1 cellular context compared by ENCODE assay signal in genomic region chr12:45611495-45611894, GRCh38.
TF ChIP-seq lines count a peak whose summit lies in the region.

No MANE protein-coding gene starts in this region.

TF ChIP-seq in GM12878, 131 proteins besides CTCF, POLR2A, EP300 and RAD21 (continued from another document):
- TF ChIP-seq USF2 (IDR thresholded peaks at IDR 0.05; ENCODE audit: borderline replicate concordance, low read depth, low read length): no peak
- no peak for TF ChIP-seq ZNF217 (IDR thresholded peaks at IDR 0.05)
- no peak for TF ChIP-seq HDGF (IDR thresholded peaks at IDR 0.05)
- TF ChIP-seq, protein P1, sequence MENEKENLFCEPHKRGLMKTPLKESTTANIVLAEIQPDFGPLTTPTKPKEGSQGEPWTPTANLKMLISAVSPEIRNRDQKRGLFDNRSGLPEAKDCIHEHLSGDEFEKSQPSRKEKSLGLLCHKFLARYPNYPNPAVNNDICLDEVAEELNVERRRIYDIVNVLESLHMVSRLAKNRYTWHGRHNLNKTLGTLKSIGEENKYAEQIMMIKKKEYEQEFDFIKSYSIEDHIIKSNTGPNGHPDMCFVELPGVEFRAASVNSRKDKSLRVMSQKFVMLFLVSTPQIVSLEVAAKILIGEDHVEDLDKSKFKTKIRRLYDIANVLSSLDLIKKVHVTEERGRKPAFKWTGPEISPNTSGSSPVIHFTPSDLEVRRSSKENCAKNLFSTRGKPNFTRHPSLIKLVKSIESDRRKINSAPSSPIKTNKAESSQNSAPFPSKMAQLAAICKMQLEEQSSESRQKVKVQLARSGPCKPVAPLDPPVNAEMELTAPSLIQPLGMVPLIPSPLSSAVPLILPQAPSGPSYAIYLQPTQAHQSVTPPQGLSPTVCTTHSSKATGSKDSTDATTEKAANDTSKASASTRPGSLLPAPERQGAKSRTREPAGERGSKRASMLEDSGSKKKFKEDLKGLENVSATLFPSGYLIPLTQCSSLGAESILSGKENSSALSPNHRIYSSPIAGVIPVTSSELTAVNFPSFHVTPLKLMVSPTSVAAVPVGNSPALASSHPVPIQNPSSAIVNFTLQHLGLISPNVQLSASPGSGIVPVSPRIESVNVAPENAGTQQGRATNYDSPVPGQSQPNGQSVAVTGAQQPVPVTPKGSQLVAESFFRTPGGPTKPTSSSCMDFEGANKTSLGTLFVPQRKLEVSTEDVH (IDR thresholded peaks at IDR 0.05; ENCODE audit: low read depth, partially characterized antibody): no peak
- TF ChIP-seq ZNF687 (IDR thresholded peaks at IDR 0.05): no peak
